Comparison of ENCODE assay signal across 12 cellular contexts in the genomic region with DNA sequence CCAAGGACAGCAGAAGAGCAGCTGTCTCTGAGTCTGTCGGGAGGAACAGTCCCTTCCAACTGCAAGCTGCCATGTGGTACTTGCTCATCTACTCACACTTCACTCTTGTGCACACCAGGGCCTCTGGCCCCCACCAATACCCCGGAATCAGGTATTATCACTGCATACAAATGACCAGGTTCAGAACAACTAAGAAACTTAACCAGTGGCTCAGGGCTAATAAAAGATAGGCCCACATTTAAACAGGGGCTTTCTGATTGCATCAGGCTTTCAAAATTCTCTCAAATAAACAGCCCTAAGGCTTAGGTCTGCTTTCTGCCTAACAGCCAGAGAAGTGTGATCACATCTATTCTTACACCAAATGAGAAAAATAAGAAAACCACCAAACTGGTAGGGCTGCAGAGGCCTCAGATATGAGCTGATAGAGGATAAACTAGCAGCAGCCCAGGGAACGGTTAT. TPM values are rescaled to one million over a fixed set of nuclear protein-coding genes. Genes with fewer than 3 reads are reported as not detected.
DNase-seq lines count a peak whose midpoint lies in the region; ATAC-seq and TF ChIP-seq lines count a peak whose summit lies in the region.
"Had no signal": no experiment of that assay in that cellular context is flagged by ENCODE, and none has a peak within 500 bp of the region (broad histone marks: within the 10 kb centered on the region; RNA-seq: fewer than 3 reads in every experiment).

No MANE protein-coding gene starts in this region.

- TF ChIP-seq CTCF in MCF 10A (IDR thresholded peaks at IDR 0.05; ENCODE audit: unreplicated experiment), result no peak

- no peaks in the 10 kb centered on the region for H3K27me3 ChIP-seq in CD4-positive, CD25-positive, alpha-beta regulatory T cell (ENCODE audit: control insufficient read depth, insufficient read depth, low read length)

- peak in 1 of 3 donors; percentile 31 for DNase-seq in CD4-positive, CD25-positive, alpha-beta regulatory T cell
- DNase-seq in activated T-helper 1 cell treated with anti-CD3 and anti-CD28 coated beads, Interleukin-12 subunit alpha, Interleukin-12 subunit beta, Interleukin-2, Interleukin-4 antibody, amounts not matched to agents 30 ng/mL and 10 ng/mL and 1 ng/mL, durations not matched to agents 14 hours and 24 hours and 36 hours (ENCODE audit: low spot score), result no peak
- no peak for DNase-seq in naive thymus-derived CD8-positive, alpha-beta T cell
- DNase-seq in NCI-H524 treated with DMSO at 0.1 percent for 48 hours (lab: John Stamatoyannopoulos, UW), result no peak
- no peak for DNase-seq in MCF 10A (ENCODE audit: unreplicated experiment)
- no peak for DNase-seq in NCI-H510A (lab: John Stamatoyannopoulos, UW)
- DNase-seq in retina, result no peak
- DNase-seq: endodermal cell; NCI-H748 treated with DMSO at 0.1 percent for 48 hours; nephron progenitor cell; stimulated activated CD4-positive, alpha-beta T cell treated with anti-CD3 and anti-CD28 coated beads, Interleukin-4, amount 100 ng/mL, for 4 hours had no signal

- intact Hi-C loops in activated T-helper 1 cell treated with anti-CD3 and anti-CD28 coated beads, Interleukin-12 subunit alpha, Interleukin-12 subunit beta, Interleukin-2, Interleukin-4 antibody, amounts not matched to agents 30 ng/mL and 10 ng/mL and 1 ng/mL, durations not matched to agents 14 hours and 24 hours and 36 hours (cut with micrococcal nuclease), result loop anchor here (5.0 kb wide), 1 partner anchor 76 kb away; no protein-coding TSS in a partner anchor
- intact Hi-C loops in MCF 10A (cut with micrococcal nuclease), result no loop called here

- H3K27ac ChIP-seq in CD4-positive, CD25-positive, alpha-beta regulatory T cell (ENCODE audit: insufficient read depth, low read length, poor library complexity, severe bottlenecking), result peak overlapping the region; percentile 68

- H3K27ac Mint-ChIP-seq in CD4-positive, CD25-positive, alpha-beta regulatory T cell, result peak overlapping the region; percentile 90 to 95 (median 93)
- peak overlapping the region; percentile 70 for H3K27ac Mint-ChIP-seq in activated T-helper 1 cell treated with anti-CD3 and anti-CD28 coated beads, Interleukin-12 subunit alpha, Interleukin-12 subunit beta, Interleukin-2, Interleukin-4 antibody, amounts not matched to agents 30 ng/mL and 10 ng/mL and 1 ng/mL, durations not matched to agents 14 hours and 24 hours and 36 hours
- H3K27ac Mint-ChIP-seq in naive thymus-derived CD8-positive, alpha-beta T cell, result peak overlapping the region; percentile 60 to 90 (median 86)
- no peak overlapping the region for H3K27ac Mint-ChIP-seq in MCF 10A (ENCODE audit: low read depth, unreplicated experiment)

- H3K4me1 Mint-ChIP-seq in CD4-positive, CD25-positive, alpha-beta regulatory T cell, result peaks cover 22 to 94% (median 77%) of the 10 kb centered on the region in 4 donors
- peaks cover 80% of the 10 kb centered on the region for H3K4me1 Mint-ChIP-seq in activated T-helper 1 cell treated with anti-CD3 and anti-CD28 coated beads, Interleukin-12 subunit alpha, Interleukin-12 subunit beta, Interleukin-2, Interleukin-4 antibody, amounts not matched to agents 30 ng/mL and 10 ng/mL and 1 ng/mL, durations not matched to agents 14 hours and 24 hours and 36 hours (ENCODE audit: low read depth)
- H3K4me1 Mint-ChIP-seq in naive thymus-derived CD8-positive, alpha-beta T cell, result peaks cover 63 to 96% (median 93%) of the 10 kb centered on the region in 4 donors
- peaks cover 34% of the 10 kb centered on the region for H3K4me1 Mint-ChIP-seq in MCF 10A (ENCODE audit: insufficient read depth, unreplicated experiment)

- ATAC-seq in CD4-positive, CD25-positive, alpha-beta regulatory T cell (ENCODE audit: low read depth in 2 of 2), result peak in 1 of 2 donors; percentile 15
- peak; percentile 30 for ATAC-seq in GM18511 (IDR thresholded peaks at IDR 0.05; ENCODE audit: unreplicated experiment)
- no peak for ATAC-seq in naive thymus-derived CD8-positive, alpha-beta T cell

- no peaks in the 10 kb centered on the region for H3K9me3 ChIP-seq in CD4-positive, CD25-positive, alpha-beta regulatory T cell (ENCODE audit: control insufficient read depth in 2 of 2, low read length in 2 of 2)

- CTCF ChIA-PET in MCF 10A (lab: Yijun Ruan, JAX), result no interaction called here

- H3K27me3 Mint-ChIP-seq in CD4-positive, CD25-positive, alpha-beta regulatory T cell, result no peaks in the 10 kb centered on the region
- H3K27me3 Mint-ChIP-seq in activated T-helper 1 cell treated with anti-CD3 and anti-CD28 coated beads, Interleukin-12 subunit alpha, Interleukin-12 subunit beta, Interleukin-2, Interleukin-4 antibody, amounts not matched to agents 30 ng/mL and 10 ng/mL and 1 ng/mL, durations not matched to agents 14 hours and 24 hours and 36 hours (ENCODE audit: insufficient read depth), result no peaks in the 10 kb centered on the region
- H3K27me3 Mint-ChIP-seq in naive thymus-derived CD8-positive, alpha-beta T cell, result no peaks in the 10 kb centered on the region
- H3K27me3 Mint-ChIP-seq in MCF 10A (ENCODE audit: insufficient read depth, unreplicated experiment), result no peaks in the 10 kb centered on the region

- H3K36me3 Mint-ChIP-seq in CD4-positive, CD25-positive, alpha-beta regulatory T cell, result peaks cover 3% of the 10 kb centered on the region
- H3K36me3 Mint-ChIP-seq in activated T-helper 1 cell treated with anti-CD3 and anti-CD28 coated beads, Interleukin-12 subunit alpha, Interleukin-12 subunit beta, Interleukin-2, Interleukin-4 antibody, amounts not matched to agents 30 ng/mL and 10 ng/mL and 1 ng/mL, durations not matched to agents 14 hours and 24 hours and 36 hours (ENCODE audit: low read depth), result peaks cover 8% of the 10 kb centered on the region
- peaks cover 0 to 16% (median 0%) of the 10 kb centered on the region in 3 donors for H3K36me3 Mint-ChIP-seq in naive thymus-derived CD8-positive, alpha-beta T cell
- H3K36me3 Mint-ChIP-seq in MCF 10A (ENCODE audit: insufficient read depth, unreplicated experiment), result peaks cover 9% of the 10 kb centered on the region

- H3K4me3 Mint-ChIP-seq in CD4-positive, CD25-positive, alpha-beta regulatory T cell, result peak overlapping the region; percentile 13 to 84 (median 72)
- peak overlapping the region; percentile 24 for H3K4me3 Mint-ChIP-seq in activated T-helper 1 cell treated with anti-CD3 and anti-CD28 coated beads, Interleukin-12 subunit alpha, Interleukin-12 subunit beta, Interleukin-2, Interleukin-4 antibody, amounts not matched to agents 30 ng/mL and 10 ng/mL and 1 ng/mL, durations not matched to agents 14 hours and 24 hours and 36 hours
- peak overlapping the region in 7 of 10 donors; percentile 26 to 60 (median 53) for H3K4me3 Mint-ChIP-seq in naive thymus-derived CD8-positive, alpha-beta T cell
- no peak overlapping the region for H3K4me3 Mint-ChIP-seq in MCF 10A (ENCODE audit: unreplicated experiment)
- H3K4me3 Mint-ChIP-seq: endodermal cell, nephron progenitor cell had no signal

- peak overlapping the region; percentile 41 for H3K4me3 ChIP-seq in CD4-positive, CD25-positive, alpha-beta regulatory T cell (ENCODE audit: low read depth, low read length)

- POLR2A ChIA-PET in naive thymus-derived CD8-positive, alpha-beta T cell (lab: Charles Lee), result no interaction called here
- POLR2A ChIA-PET in MCF 10A (lab: Yijun Ruan, JAX), result interaction anchor here (0.6 kb wide), 1 partner anchor 14 kb away, joined by 3 read pairs; no protein-coding TSS in a partner anchor

- BruUV-seq in MCF 10A (replicated peaks; lab: Mats Ljungman, UMichigan), result no TSS peak

- H3K9me3 Mint-ChIP-seq in CD4-positive, CD25-positive, alpha-beta regulatory T cell, result no peaks in the 10 kb centered on the region
- H3K9me3 Mint-ChIP-seq in activated T-helper 1 cell treated with anti-CD3 and anti-CD28 coated beads, Interleukin-12 subunit alpha, Interleukin-12 subunit beta, Interleukin-2, Interleukin-4 antibody, amounts not matched to agents 30 ng/mL and 10 ng/mL and 1 ng/mL, durations not matched to agents 14 hours and 24 hours and 36 hours, result no peaks in the 10 kb centered on the region
- H3K9me3 Mint-ChIP-seq in naive thymus-derived CD8-positive, alpha-beta T cell, result no peaks in the 10 kb centered on the region
- no peaks in the 10 kb centered on the region for H3K9me3 Mint-ChIP-seq in MCF 10A (ENCODE audit: unreplicated experiment)
- H3K9me3 Mint-ChIP-seq: endodermal cell, nephron progenitor cell had no signal

- peaks cover 2% of the 10 kb centered on the region for H3K36me3 ChIP-seq in CD4-positive, CD25-positive, alpha-beta regulatory T cell (ENCODE audit: control insufficient read depth, insufficient read depth, low read length)

- peaks cover 90% of the 10 kb centered on the region for H3K4me1 ChIP-seq in CD4-positive, CD25-positive, alpha-beta regulatory T cell (ENCODE audit: control insufficient read depth, insufficient read depth, low read length, poor library complexity, severe bottlenecking)

RNA-seq across cellular contexts. Expression of a gene that starts 20.7 kb away (rescaled TPM):
- 71.8 TPM for total RNA-seq in CD4-positive, CD25-positive, alpha-beta regulatory T cell
- polyA plus RNA-seq in CD4-positive, CD25-positive, alpha-beta regulatory T cell, result 100 to 1,000 TPM in 3 of 4 donors, 10 to 100 TPM in 1; 90.4 to 116 (median 106) TPM
- total RNA-seq in activated T-helper 1 cell treated with anti-CD3 and anti-CD28 coated beads, Interleukin-12 subunit alpha, Interleukin-12 subunit beta, Interleukin-2, Interleukin-4 antibody, amounts not matched to agents 30 ng/mL and 10 ng/mL and 1 ng/mL, durations not matched to agents 14 hours and 24 hours and 36 hours, result 68.7 and 69.1 TPM in 2 replicates
- total RNA-seq in naive thymus-derived CD8-positive, alpha-beta T cell, result 10 to 100 TPM; 58.8 to 59.5 TPM
- 100 to 1,000 TPM in 2 of 3 donors, 10 to 100 TPM in 1; 81.9 to 106 (median 106) TPM for polyA plus RNA-seq in naive thymus-derived CD8-positive, alpha-beta T cell
- total RNA-seq in MCF 10A (2022), result 43.9 and 45.9 TPM in 2 replicates

RNA-seq across cellular contexts. Expression of a gene that starts 23.6 kb away (rescaled TPM):
- 429 TPM for total RNA-seq in CD4-positive, CD25-positive, alpha-beta regulatory T cell
- 10 to 100 TPM in 2 of 4 donors, 1 to 10 TPM in 2; 4.7 to 13.5 (median 8.6) TPM for polyA plus RNA-seq in CD4-positive, CD25-positive, alpha-beta regulatory T cell
- total RNA-seq in activated T-helper 1 cell treated with anti-CD3 and anti-CD28 coated beads, Interleukin-12 subunit alpha, Interleukin-12 subunit beta, Interleukin-2, Interleukin-4 antibody, amounts not matched to agents 30 ng/mL and 10 ng/mL and 1 ng/mL, durations not matched to agents 14 hours and 24 hours and 36 hours, result 118 and 119 TPM in 2 replicates
- 10 to 100 TPM; 40.7 to 46.0 TPM for total RNA-seq in naive thymus-derived CD8-positive, alpha-beta T cell
- 1 to 10 TPM in 2 of 3 donors, under 1 TPM in 1; 0.89 to 2.8 (median 1.9) TPM for polyA plus RNA-seq in naive thymus-derived CD8-positive, alpha-beta T cell
- 14.2 and 20.2 TPM in 2 replicates for total RNA-seq in MCF 10A (2022)
